In the genomic region with DNA sequence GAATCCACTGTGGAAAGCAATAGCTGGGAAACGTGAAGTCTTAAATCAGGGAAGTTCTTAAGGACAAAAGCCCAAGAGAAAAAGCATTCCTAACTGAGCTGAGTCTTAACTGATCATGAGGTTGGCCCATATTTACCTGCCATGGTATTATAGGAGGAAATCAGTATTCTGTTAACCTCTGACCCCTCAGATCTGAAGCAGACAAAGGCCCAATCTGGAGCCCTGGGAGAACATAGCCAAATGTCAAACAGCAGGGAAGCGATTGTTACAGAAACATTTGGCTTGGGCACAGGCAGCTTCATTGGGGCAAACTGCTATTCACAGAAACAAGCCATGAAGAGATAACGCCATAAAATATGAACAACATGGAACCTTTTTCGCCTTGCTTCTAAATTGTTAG, we compare ENCODE assay signal across 20 cellular contexts. TPM values are rescaled to one million over a fixed set of nuclear protein-coding genes. Genes with fewer than 3 reads are reported as not detected.
DNase-seq lines count a peak whose midpoint lies in the region; ATAC-seq and TF ChIP-seq lines count a peak whose summit lies in the region.
"Had no signal": no experiment of that assay in that cellular context is flagged by ENCODE, and none has a peak within 500 bp of the region (broad histone marks: within the 10 kb centered on the region; RNA-seq: fewer than 3 reads in every experiment).

No MANE protein-coding gene starts in this region.

- peak overlapping the region; percentile 7 to 82 (median 70) for H3K4me3 Mint-ChIP-seq in brain
- H3K4me3 Mint-ChIP-seq: activated naive CD4-positive, alpha-beta T cell treated with anti-CD3 and anti-CD28 coated beads, Interleukin-2, amount 10 ng/mL, durations not matched to agents 7 days and 5 days; activated T-cell treated with anti-CD3 and anti-CD28 coated beads, Interleukin-2, amount 50 U/mL, for 4 hours; mesothelial cell of epicardium had no signal

- no peak overlapping the region for H4K91ac ChIP-seq in neuronal stem cell (ENCODE audit: low read depth, low read length, poor library complexity)

- no peak overlapping the region for H2BK12ac ChIP-seq in neuronal stem cell (ENCODE audit: low read length)

- H3K9me3 ChIP-seq in neuronal stem cell (replicated peaks in 1 of 2; ENCODE audit: control insufficient read depth in 2 of 2, insufficient read depth in 1 of 2, low read depth in 1 of 2, low read length in 2 of 2): peaks cover 0 to 3% of the 10 kb centered on the region in 2 donors
- H3K9me3 ChIP-seq: ascending aorta, thyroid gland had no signal

- no peak overlapping the region for H4K8ac ChIP-seq in neuronal stem cell (ENCODE audit: low read depth, low read length)

- no peak overlapping the region for H2AK5ac ChIP-seq in neuronal stem cell (ENCODE audit: low read depth, low read length)

- H3K79me1 ChIP-seq in neuronal stem cell (ENCODE audit: low read depth, low read length): no peaks in the 10 kb centered on the region

- H3K4me1 ChIP-seq in neuronal stem cell (ENCODE audit: control insufficient read depth in 2 of 2, insufficient read depth in 1 of 2, low read depth in 1 of 2, low read length in 2 of 2): peaks cover 15 to 41% of the 10 kb centered on the region in 2 donors

- peaks cover 0 to 4% of the 10 kb centered on the region in 2 donors for H3K36me3 ChIP-seq in neuronal stem cell (replicated peaks in 1 of 2; ENCODE audit: control insufficient read depth in 2 of 2, insufficient read depth in 2 of 2, low read length in 2 of 2)
- H3K36me3 ChIP-seq: ascending aorta, thyroid gland had no signal

- no peak for TF ChIP-seq CTCF in brain (conservative IDR thresholded peaks at IDR 0.05)

- no peaks in the 10 kb centered on the region for H3K27me3 ChIP-seq in neuronal stem cell (ENCODE audit: control insufficient read depth in 3 of 3, insufficient read depth in 3 of 3, low read depth in 1 of 3, low read length in 3 of 3)
- H3K27me3 ChIP-seq: ascending aorta, thyroid gland had no signal

- H3K9ac ChIP-seq in neuronal stem cell (ENCODE audit: low read depth, low read length, poor library complexity): no peak overlapping the region

- no peak overlapping the region for H2BK15ac ChIP-seq in neuronal stem cell (ENCODE audit: low read length)

- no peak overlapping the region for H2BK120ac ChIP-seq in neuronal stem cell (ENCODE audit: low read depth, low read length)

- H3K27ac ChIP-seq in neuronal stem cell (replicated peaks; ENCODE audit: low read length): peak overlapping the region; percentile 55
- H3K27ac ChIP-seq: ascending aorta, thyroid gland had no signal

- H2BK5ac ChIP-seq in neuronal stem cell (ENCODE audit: low read length): no peak overlapping the region

- H3K9me3 Mint-ChIP-seq in brain: peaks cover 0 to 8% (median 1%) of the 10 kb centered on the region in 5 experiments
- H3K9me3 Mint-ChIP-seq: activated naive CD4-positive, alpha-beta T cell treated with anti-CD3 and anti-CD28 coated beads, Interleukin-2, amount 10 ng/mL, durations not matched to agents 7 days and 5 days; activated T-cell treated with anti-CD3 and anti-CD28 coated beads, Interleukin-2, amount 50 U/mL, for 4 hours; mesothelial cell of epicardium had no signal

- in situ Hi-C loops in G401 (cut with HindIII; ENCODE audit: low sequenced_read_pairs): no loop called here

- H3K23ac ChIP-seq in neuronal stem cell (ENCODE audit: low read depth, low read length, poor library complexity): no peak overlapping the region

- no peak overlapping the region for H3K4me3 ChIP-seq in neuronal stem cell (ENCODE audit: low read length in 2 of 2)
- H3K4me3 ChIP-seq: ascending aorta, thyroid gland had no signal

- peak overlapping the region; percentile 26 for H3K4me2 ChIP-seq in neuronal stem cell (ENCODE audit: insufficient read depth, low read length, poor library complexity, severe bottlenecking)

- H2AFZ ChIP-seq in neuronal stem cell (ENCODE audit: low read length): no peak overlapping the region

- no peak overlapping the region for H3K4ac ChIP-seq in neuronal stem cell (ENCODE audit: low read length)

- no peak for ATAC-seq in GM18867 (IDR thresholded peaks at IDR 0.05; ENCODE audit: unreplicated experiment)
- ATAC-seq: activated T-cell treated with anti-CD3 and anti-CD28 coated beads, Interleukin-2, amount 50 U/mL, for 4 hours; stimulated activated naive CD8-positive, alpha-beta T cell treated with anti-CD3 and anti-CD28 coated beads, Interleukin-15, Interleukin-2, amounts not matched to agents 100 U/mL and 50 U/mL, for 24 hours had no signal

- H3K4me1 Mint-ChIP-seq in brain: peaks cover 80% of the 10 kb centered on the region

- DNase-seq in G401 (ENCODE audit: low spot score) (peak; percentile 86), NCI-H2227 (lab: John Stamatoyannopoulos, UW; ENCODE audit: unreplicated experiment) (peak; percentile 68), neuronal stem cell (ENCODE audit: low spot score) (peak; percentile 54), T1000 (lab: John Stamatoyannopoulos, UW) (no peak), ureter (ENCODE audit: low spot score) (no peak)
- DNase-seq: activated CD4-positive, alpha-beta T cell treated with anti-CD3 and anti-CD28 coated beads for 1 hour; activated naive CD4-positive, alpha-beta T cell treated with anti-CD3 and anti-CD28 coated beads, Interleukin-2, amount 10 ng/mL, durations not matched to agents 7 days and 5 days; activated T-cell treated with anti-CD3 and anti-CD28 coated beads, Interleukin-2, amount 50 U/mL, for 4 hours; AML-193; EL; Karpas-422; NCI-H2107; small intestine; stimulated activated naive CD8-positive, alpha-beta T cell treated with anti-CD3 and anti-CD28 coated beads, Interleukin-15, Interleukin-2, amounts not matched to agents 100 U/mL and 50 U/mL, for 24 hours; SW 1271; thyroid gland had no signal

- peak overlapping the region in 4 of 5 experiments; percentile 2 to 62 (median 60) for H3K27ac Mint-ChIP-seq in brain
- H3K27ac Mint-ChIP-seq: activated naive CD4-positive, alpha-beta T cell treated with anti-CD3 and anti-CD28 coated beads, Interleukin-2, amount 10 ng/mL, durations not matched to agents 7 days and 5 days; mesothelial cell of epicardium had no signal

- H3K14ac ChIP-seq in neuronal stem cell (ENCODE audit: low read length): no peak overlapping the region

- no peak overlapping the region for H3K18ac ChIP-seq in neuronal stem cell (ENCODE audit: low read length)

- no peaks in the 10 kb centered on the region for H3K27me3 Mint-ChIP-seq in brain

- peaks cover 27% of the 10 kb centered on the region for H3K36me3 Mint-ChIP-seq in brain
- H3K36me3 Mint-ChIP-seq: mesothelial cell of epicardium had no signal

- WGBS in neuronal stem cell (ENCODE audit: extremely low coverage in 2 of 2, insufficient read length in 2 of 2, insufficient replicate concordance in 1 of 2), 2 donors: no CpG with 5 or more reads among the region's 4 CpGs

RNA-seq across cellular contexts. Expression of a gene that starts 18.8 kb away (rescaled TPM):
- total RNA-seq in G401 (2014; rRNA removed; shearing (Covaris generic)): not detected in 2 replicates
- 6.1 TPM for polyA plus RNA-seq in brain (ENCODE audit: insufficient read depth, low read depth, low replicate concordance)
- 86.2 TPM for polyA plus RNA-seq in neuronal stem cell (2013, experiment 1 of 2)
- polyA plus RNA-seq in neuronal stem cell (2013, experiment 2 of 2): 97.7 TPM
- 32.6 TPM for total RNA-seq in ureter

Comparison
In these comparisons a context has a peak if more than half of its experiments do, and no peak if none do; other contexts are left out.
1. DNase-seq: peak in G401 (single experiment), NCI-H2227 (single experiment) and neuronal stem cell (single experiment); none in T1000 (single experiment) and ureter (single experiment).
2. RNA of a gene that starts 18.8 kb away (total RNA-seq): 32.6 TPM in ureter (single experiment); not detected in G401; every median in the first group is over 10 times any median in the second.